ENCODE assay signal across 23 cellular contexts in genomic region chr1:173245892-173246291, GRCh38. TPM values are rescaled to one million over a fixed set of nuclear protein-coding genes. Genes with fewer than 3 reads are reported as not detected.
DNase-seq lines count a peak whose midpoint lies in the region; ATAC-seq, FAIRE-seq and TF ChIP-seq lines count a peak whose summit lies in the region.
"Had no signal": no experiment of that assay in that cellular context is flagged by ENCODE, and none has a peak within 500 bp of the region (broad histone marks: within the 10 kb centered on the region; RNA-seq: fewer than 3 reads in every experiment).

No MANE protein-coding gene starts in this region.

- H3K56ac ChIP-seq in IMR-90 (ENCODE audit: extremely low read depth, insufficient read depth, low read length), result no peak overlapping the region

- no peak for ATAC-seq in HepG2
- ATAC-seq in right lobe of liver, result no peak
- no peak for ATAC-seq in IMR-90 (ENCODE audit: low read depth)
- ATAC-seq: GM12878 had no signal

- no peak for DNase-seq in HepG2 (ENCODE audit: low spot score)
- no peak for DNase-seq in right lobe of liver
- no peak for DNase-seq in IMR-90
- DNase-seq in NCI-H345 (lab: John Stamatoyannopoulos, UW), result no peak
- DNase-seq in activated CD4-positive, alpha-beta T cell treated with anti-CD3 and anti-CD28 coated beads for 4 hours, result no peak
- DNase-seq: ACHN; BE2C; C1 segment of cervical spinal cord; CD4-positive, alpha-beta memory T cell; CD4-positive, CD25-positive, alpha-beta regulatory T cell; CD8-positive, alpha-beta memory T cell; COR-L47; DMS 273 treated with DMSO at 0.1 percent for 48 hours; DMS153; DMS53; DMS79; DND-41; EL; GDM1 had no signal

- H4K20me1 ChIP-seq in HepG2 (ENCODE audit: insufficient read depth, low read length) (no peaks in the 10 kb centered on the region), IMR-90 (ENCODE audit: insufficient read depth, low read length) (no peaks in the 10 kb centered on the region)
- H4K20me1 ChIP-seq: BLaER1 had no signal

- H2AK5ac ChIP-seq in IMR-90 (ENCODE audit: low read depth, low read length), result no peak overlapping the region

- dilution Hi-C loops in IMR-90 (cut with HindIII; ENCODE audit: low sequenced_read_pairs, unreplicated experiment), result no loop called here

- no TSS peak for BruUV-seq in HepG2 (replicated peaks; lab: Mats Ljungman, UMichigan)
- BruUV-seq in IMR-90 (replicated peaks; lab: Mats Ljungman, UMichigan), result no TSS peak

- no peak overlapping the region for H3K4me2 ChIP-seq in HepG2 (ENCODE audit: low read depth, low read length)
- H3K4me2 ChIP-seq in IMR-90 (ENCODE audit: low read depth, low read length), result no peak overlapping the region
- H3K4me2 ChIP-seq: BLaER1 had no signal

- H3K79me2 ChIP-seq in HepG2 (ENCODE audit: insufficient read depth, low read length), result no peaks in the 10 kb centered on the region

- no peak overlapping the region for H2BK20ac ChIP-seq in IMR-90 (ENCODE audit: low read depth, low read length)

- H3K79me1 ChIP-seq in IMR-90 (ENCODE audit: low read depth in 1 of 2, low read length in 2 of 2), result no peaks in the 10 kb centered on the region

- H3K4me3 ChIP-seq in HepG2 (replicated peaks in 1 of 3; ENCODE audit: insufficient read depth in 1 of 3, low read depth in 2 of 3, low read length in 3 of 3) (no peak overlapping the region), right lobe of liver (no peak overlapping the region), IMR-90 (ENCODE audit: insufficient read depth, low read depth, low read length) (no peak overlapping the region)
- H3K4me3 ChIP-seq: BLaER1, GM12878 had no signal

- H4K91ac ChIP-seq in IMR-90 (ENCODE audit: insufficient read depth, low read depth, low read length), result no peak overlapping the region

- H2AK9ac ChIP-seq in IMR-90 (replicated peaks; ENCODE audit: low read depth, low read length, poor library complexity), result no peak overlapping the region

- TF ChIP-seq EP300 in HepG2 (IDR thresholded peaks at IDR 0.05; ENCODE audit: low read depth in 2 of 2, low read length in 2 of 2) (no peak), HepG2 (CRISPR knock-in tag; IDR thresholded peaks at IDR 0.05; ENCODE audit: borderline replicate concordance) (no peak)

- no peak overlapping the region for H4K5ac ChIP-seq in IMR-90 (ENCODE audit: low read depth, low read length)

- H3K36me3 ChIP-seq in HepG2 (replicated peaks in 1 of 2; ENCODE audit: control insufficient read depth in 1 of 2, insufficient read depth in 2 of 2, low read length in 2 of 2) (no peaks in the 10 kb centered on the region), right lobe of liver (no peaks in the 10 kb centered on the region), IMR-90 (ENCODE audit: control insufficient read depth, insufficient read depth, low read length) (no peaks in the 10 kb centered on the region)
- H3K36me3 ChIP-seq: BE2C, BLaER1 had no signal

- H2AFZ ChIP-seq in HepG2 (ENCODE audit: low read length) (no peak overlapping the region), IMR-90 (replicated peaks; ENCODE audit: low read length, poor library complexity) (no peak overlapping the region)

- peaks cover 11% of the 10 kb centered on the region for H3K9me3 ChIP-seq in HepG2 (ENCODE audit: low read length)
- peaks cover 0 to 3% (median 0%) of the 10 kb centered on the region in 4 donors for H3K9me3 ChIP-seq in right lobe of liver
- peaks cover 6% of the 10 kb centered on the region for H3K9me3 ChIP-seq in IMR-90 (ENCODE audit: control insufficient read depth, insufficient read depth, low read length)
- H3K9me3 ChIP-seq: BE2C had no signal

- H2BK5ac ChIP-seq in IMR-90 (ENCODE audit: low read depth, low read length, poor library complexity, severe bottlenecking), result no peak overlapping the region

- TF ChIP-seq POLR2A in HepG2 (IDR thresholded peaks at IDR 0.05; ENCODE audit: insufficient read depth in 1 of 2, low read depth in 2 of 2, low read length in 2 of 2) (no peak), right lobe of liver (IDR thresholded peaks at IDR 0.05) (no peak), IMR-90 (IDR thresholded peaks at IDR 0.05; ENCODE audit: low read depth, low read length) (no peak)

- H3K9ac ChIP-seq in HepG2 (ENCODE audit: insufficient read depth, low read depth, low read length), result no peak overlapping the region
- H3K9ac ChIP-seq in IMR-90 (ENCODE audit: low read depth, low read length), result no peak overlapping the region
- H3K9ac ChIP-seq: BLaER1 had no signal

- H3K14ac ChIP-seq in IMR-90 (replicated peaks; ENCODE audit: low read depth, low read length), result no peak overlapping the region

- H3K18ac ChIP-seq in IMR-90 (ENCODE audit: low read depth, low read length), result no peak overlapping the region

- H3K9me1 ChIP-seq in IMR-90 (ENCODE audit: insufficient read depth, low read length), result no peaks in the 10 kb centered on the region

- in situ Hi-C loops in HepG2 (cut with HindIII; ENCODE audit: extremely low pct_ligation_motif_present, low pct_unique_long_range_greater_than_20kb), result no loop called here
- in situ Hi-C loops in IMR-90 (cut with MboI; ENCODE audit: low sequenced_read_pairs), result no loop called here

- TF ChIP-seq RAD21 in HepG2 (CRISPR knock-in tag; IDR thresholded peaks at IDR 0.05) (no peak), IMR-90 (IDR thresholded peaks at IDR 0.05; ENCODE audit: low read length) (no peak)

- FAIRE-seq in HepG2 (lab: Jason Lieb, UNC), result no peak
- FAIRE-seq: GM12878, GM19239 had no signal

- H3K27ac ChIP-seq in HepG2 (ENCODE audit: extremely low read length, insufficient read depth, low read length), result no peak overlapping the region
- H3K27ac ChIP-seq in right lobe of liver, result no peak overlapping the region
- no peak overlapping the region for H3K27ac ChIP-seq in IMR-90 (ENCODE audit: insufficient read depth, low read length)
- H3K27ac ChIP-seq: 22Rv1, BLaER1 had no signal

- H3K4me1 ChIP-seq in HepG2 (ENCODE audit: insufficient read depth, low read length), result no peaks in the 10 kb centered on the region
- H3K4me1 ChIP-seq in right lobe of liver, result no peaks in the 10 kb centered on the region
- no peaks in the 10 kb centered on the region for H3K4me1 ChIP-seq in IMR-90 (ENCODE audit: control insufficient read depth, insufficient read depth, low read length)
- H3K4me1 ChIP-seq: BE2C had no signal

- no peak overlapping the region for H2BK120ac ChIP-seq in IMR-90 (ENCODE audit: low read depth, low read length)

- CTCF ChIA-PET in HepG2 (lab: Yijun Ruan, JAX; ENCODE audit: low intra/inter-chr PET ratio, low total read pairs) (no interaction called here), IMR-90 (lab: Yijun Ruan, JAX) (interaction anchor here (1.6 kb wide), 1 partner anchor 9 kb away, joined by 6 read pairs; no protein-coding TSS in a partner anchor)

- POLR2A ChIA-PET in HepG2 (lab: Yijun Ruan, JAX) (no interaction called here), IMR-90 (lab: Charles Lee; ENCODE audit: unreplicated experiment) (no interaction called here)

- no peak overlapping the region for H2BK15ac ChIP-seq in IMR-90 (ENCODE audit: low read depth, low read length)

- no peak overlapping the region for H3K23ac ChIP-seq in IMR-90 (ENCODE audit: low read depth, low read length)

- H3K27me3 ChIP-seq in HepG2 (ENCODE audit: control insufficient read depth in 1 of 2, insufficient read depth in 2 of 2, low read length in 2 of 2), result no peaks in the 10 kb centered on the region
- no peaks in the 10 kb centered on the region for H3K27me3 ChIP-seq in right lobe of liver
- no peaks in the 10 kb centered on the region for H3K27me3 ChIP-seq in IMR-90 (ENCODE audit: control insufficient read depth, insufficient read depth, low read length)
- H3K27me3 ChIP-seq: BLaER1 had no signal

- H3K4ac ChIP-seq in IMR-90 (ENCODE audit: low read depth, low read length), result no peak overlapping the region

- no peak for TF ChIP-seq CTCF in HepG2 (CRISPR knock-in tag; IDR thresholded peaks at IDR 0.05)
- no peak for TF ChIP-seq CTCF in right lobe of liver (IDR thresholded peaks at IDR 0.05)
- TF ChIP-seq CTCF in IMR-90 (conservative IDR thresholded peaks at IDR 0.05; ENCODE audit: low read depth, low read length), result no peak

- H4K8ac ChIP-seq in IMR-90 (ENCODE audit: low read depth in 2 of 2, low read length in 2 of 2), result no peak overlapping the region

- intact Hi-C loops in HepG2 (cut with micrococcal nuclease; ENCODE audit: unreplicated experiment) (no loop called here), right lobe of liver (cut with DNase I) (no loop called here), IMR-90 (cut with micrococcal nuclease) (no loop called here)

TF ChIP-seq in IMR-90, 13 proteins besides CTCF, POLR2A, EP300 and RAD21:
- no peak for TF ChIP-seq BHLHE40 (IDR thresholded peaks at IDR 0.05; ENCODE audit: low read depth, low read length)
- TF ChIP-seq MAFK (IDR thresholded peaks at IDR 0.05; ENCODE audit: low read depth, low read length), result peak; percentile 37; the same call in 1 of the 2 replicates
TF ChIP-seq in IMR-90: peak in this region for 1.

RNA-seq across cellular contexts. Expression of gene TNFSF4, which starts 38.8 kb away (rescaled TPM):
- total RNA-seq in HepG2 (2016; rRNA removed; fragmentation: Illumina TruSeq; extraction: Trizol) (2.4 and 3.2 TPM in 2 replicates), right lobe of liver (under 1 TPM; 0.49 to 0.97 (median 0.55) TPM), IMR-90 (2012; rRNA removed) (19.7 and 23.6 TPM in 2 replicates)
- 0.30 and 0.53 TPM in 2 replicates for total RNA-seq in HepG2 (2016; cell fraction: cytosol; rRNA removed; fragmentation: Illumina TruSeq; extraction: Trizol; ENCODE audit: low read depth)
- 2.7 and 3.6 TPM in 2 replicates for total RNA-seq in HepG2 (2016; cell fraction: insoluble cytoplasmic fraction; rRNA removed; fragmentation: Illumina TruSeq; extraction: Trizol)
- total RNA-seq in HepG2 (2016; cell fraction: membrane; rRNA removed; fragmentation: Illumina TruSeq; extraction: Trizol), result 2.0 TPM in 2 replicates
- 2.8 and 3.0 TPM in 2 replicates for total RNA-seq in HepG2 (2016; cell fraction: nucleus; rRNA removed; fragmentation: Illumina TruSeq; extraction: Trizol)
- polyA plus RNA-seq in HepG2 (2011; rRNA removed) (7.9 and 8.3 TPM in 2 replicates), IMR-90 (2012; rRNA removed) (10.8 and 13.4 TPM in 2 replicates)
- polyA plus RNA-seq in HepG2 (2011; cell fraction: cytosol; rRNA removed), result 3.3 and 6.8 TPM in 2 replicates
- 3.2 and 5.6 TPM in 2 replicates for polyA plus RNA-seq in HepG2 (2011; cell fraction: nucleus; rRNA removed)
- polyA plus RNA-seq in HepG2 (2012), result 9.1 and 11.8 TPM in 2 replicates
- polyA plus RNA-seq in HepG2 (2016; cell fraction: cytosol; fragmentation: Illumina TruSeq; extraction: Trizol; ENCODE audit: low read depth), result 0.17 and 0.19 TPM in 2 replicates
- polyA plus RNA-seq in HepG2 (2016; cell fraction: insoluble cytoplasmic fraction; fragmentation: Illumina TruSeq; extraction: Trizol; ENCODE audit: low read depth), result 3.1 and 3.5 TPM in 2 replicates
- 0.88 and 1.0 TPM in 2 replicates for polyA plus RNA-seq in HepG2 (2016; cell fraction: membrane; fragmentation: Illumina TruSeq; extraction: Trizol; ENCODE audit: low read depth)
- polyA plus RNA-seq in HepG2 (2016; cell fraction: nucleus; fragmentation: Illumina TruSeq; extraction: Trizol; ENCODE audit: insufficient read depth, low read depth), result 2.0 and 2.1 TPM in 2 replicates
- polyA minus RNA-seq in HepG2 (2011; rRNA and poly(A)+ RNA removed; ENCODE audit: low replicate concordance), result 0.47 and 5.8 TPM in 2 replicates
- 4.8 and 5.8 TPM in 2 replicates for polyA minus RNA-seq in HepG2 (2011; cell fraction: cytosol; rRNA and poly(A)+ RNA removed)
- 23.4 and 33.6 TPM in 2 replicates for polyA minus RNA-seq in HepG2 (2011; cell fraction: nucleus; rRNA and poly(A)+ RNA removed)
- 3.0 and 3.2 TPM in 2 replicates for polyA plus RNA-seq in IMR-90 (2012; cell fraction: cytosol; rRNA removed)
- polyA plus RNA-seq in IMR-90 (2012; cell fraction: nucleus; rRNA removed; ENCODE audit: low replicate concordance), result 1.1 and 8.4 TPM in 2 replicates
